ENCODE assay signal across 7 cellular contexts in the genomic region with DNA sequence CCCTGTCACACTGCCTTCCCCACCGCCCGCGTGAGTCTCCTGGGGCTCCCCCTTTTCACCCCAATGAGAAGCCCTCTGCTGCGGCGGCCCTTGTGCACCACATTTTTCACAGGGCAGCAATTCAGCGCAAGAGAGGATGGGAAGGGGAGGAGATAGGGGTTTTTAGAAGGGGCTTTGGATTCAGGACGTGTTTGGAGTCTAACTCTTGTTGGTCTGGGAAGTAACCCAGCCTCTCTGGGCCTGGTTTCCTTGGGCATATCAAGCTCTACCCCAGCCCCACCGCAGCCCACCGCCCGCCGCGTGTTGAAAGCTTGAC. TPM values are rescaled to one million over a fixed set of nuclear protein-coding genes. Genes with fewer than 3 reads are reported as not detected.
DNase-seq lines count a peak whose midpoint lies in the region; ATAC-seq, FAIRE-seq and TF ChIP-seq lines count a peak whose summit lies in the region.

No MANE protein-coding gene starts in this region.

- no peaks in the 10 kb centered on the region for H3K36me3 Mint-ChIP-seq in activated naive CD8-positive, alpha-beta T cell

- DNase-seq in HFF-Myc (ENCODE audit: extremely low read depth, low read depth): no peak
- DNase-seq in kidney: no peak
- no peak for DNase-seq in stimulated activated naive CD8-positive, alpha-beta T cell treated with anti-CD3 and anti-CD28 coated beads, Interleukin-15, amount 100 ng/mL, for 72 hours
- DNase-seq in LoVo (ENCODE audit: low spot score): no peak
- no peak for DNase-seq in NCI-H526 (lab: John Stamatoyannopoulos, UW)

- no peak overlapping the region for H3K27ac ChIP-seq in kidney (ENCODE audit: low read depth in 2 of 2, low read length in 2 of 2)

- peaks cover 0 to 7% of the 10 kb centered on the region in 2 donors for H3K4me1 ChIP-seq in kidney (ENCODE audit: control insufficient read depth in 1 of 2, insufficient read depth in 1 of 2, low read depth in 1 of 2, low read length in 2 of 2)

- H3K27ac Mint-ChIP-seq in activated naive CD8-positive, alpha-beta T cell: no peak overlapping the region
- H3K27ac Mint-ChIP-seq in stimulated activated naive CD8-positive, alpha-beta T cell treated with anti-CD3 and anti-CD28 coated beads, Interleukin-15, amount 100 ng/mL, for 72 hours: no peak overlapping the region

- H3K9ac ChIP-seq in kidney (ENCODE audit: low read length in 2 of 2): peak overlapping the region in 1 of 2 donors; percentile 33

- TF ChIP-seq CTCF in HFF-Myc (IDR thresholded peaks at IDR 0.05; ENCODE audit: low read depth, low read length, missing control alignments): no peak
- no peak for TF ChIP-seq CTCF in kidney (IDR thresholded peaks at IDR 0.05; ENCODE audit: borderline replicate concordance, extremely low read depth, insufficient read depth)

- H3K9me3 ChIP-seq in kidney (ENCODE audit: control insufficient read depth in 1 of 2, low read length in 2 of 2): no peaks in the 10 kb centered on the region

- no peaks in the 10 kb centered on the region for H3K9me3 Mint-ChIP-seq in activated naive CD8-positive, alpha-beta T cell (ENCODE audit: low read depth)
- H3K9me3 Mint-ChIP-seq in stimulated activated naive CD8-positive, alpha-beta T cell treated with anti-CD3 and anti-CD28 coated beads, Interleukin-15, amount 100 ng/mL, for 72 hours: no peaks in the 10 kb centered on the region

- FAIRE-seq in kidney (lab: Jason Lieb, UNC): no peak

- H3K36me3 ChIP-seq in kidney (ENCODE audit: control insufficient read depth in 1 of 2, insufficient read depth in 2 of 2, low read length in 2 of 2): no peaks in the 10 kb centered on the region

- ATAC-seq in stimulated activated naive CD8-positive, alpha-beta T cell treated with anti-CD3 and anti-CD28 coated beads, Interleukin-15, amount 100 ng/mL, for 72 hours: peak; percentile 6
- no peak for ATAC-seq in GM21528 (IDR thresholded peaks at IDR 0.05; ENCODE audit: low FRiP score, unreplicated experiment)

- peak overlapping the region; percentile 64 for H3K4me3 Mint-ChIP-seq in activated naive CD8-positive, alpha-beta T cell
- peak overlapping the region; percentile 63 to 67 for H3K4me3 Mint-ChIP-seq in stimulated activated naive CD8-positive, alpha-beta T cell treated with anti-CD3 and anti-CD28 coated beads, Interleukin-15, amount 100 ng/mL, for 72 hours

- H3K27me3 Mint-ChIP-seq in activated naive CD8-positive, alpha-beta T cell: peaks cover 47% of the 10 kb centered on the region
- H3K27me3 Mint-ChIP-seq in stimulated activated naive CD8-positive, alpha-beta T cell treated with anti-CD3 and anti-CD28 coated beads, Interleukin-15, amount 100 ng/mL, for 72 hours: peaks cover 70% of the 10 kb centered on the region

- intact Hi-C loops in kidney (cut with DNase I): no loop called here

- 0 out of 2 replicates have a peak overlapping the region, but pooled peaks have one; percentile 8 for H3K4me3 ChIP-seq in HFF-Myc (replicated peaks; ENCODE audit: low read depth, low read length)
- H3K4me3 ChIP-seq in kidney (ENCODE audit: low read length in 2 of 2): peak overlapping the region; percentile 23 to 48

- H3K4me1 Mint-ChIP-seq in activated naive CD8-positive, alpha-beta T cell (ENCODE audit: low read depth): peaks cover 10% of the 10 kb centered on the region
- H3K4me1 Mint-ChIP-seq in stimulated activated naive CD8-positive, alpha-beta T cell treated with anti-CD3 and anti-CD28 coated beads, Interleukin-15, amount 100 ng/mL, for 72 hours: peaks cover 15% of the 10 kb centered on the region

RNA-seq across cellular contexts. Expression of a gene that starts 0.7 kb away (rescaled TPM):
- 7.8 TPM for total RNA-seq in kidney
- 1.2 TPM for polyA plus RNA-seq in kidney (ENCODE audit: insufficient read depth, low read depth, low replicate concordance)

RNA-seq across cellular contexts. Expression of a gene that starts 53.9 kb away (rescaled TPM):
- 48.1 TPM for total RNA-seq in kidney
- 24.8 TPM for polyA plus RNA-seq in kidney (ENCODE audit: insufficient read depth, low read depth, low replicate concordance)

RNA-seq across cellular contexts. Expression of a gene that starts 57.2 kb away (rescaled TPM):
- not detected for total RNA-seq in kidney
- polyA plus RNA-seq in kidney (ENCODE audit: insufficient read depth, low read depth, low replicate concordance): not detected
